14 cellular contexts compared by ENCODE assay signal in genomic region chr20:5480824-5481600, GRCh38.
A peak's percentile ranks its signal among the peaks of the same experiment; 100 is the strongest.
DNase-seq lines count a peak whose midpoint lies in the region; ATAC-seq and TF ChIP-seq lines count a peak whose summit lies in the region.
"Had no signal": no experiment of that assay in that cellular context is flagged by ENCODE, and none has a peak within 500 bp of the region (broad histone marks: within the 10 kb centered on the region; RNA-seq: fewer than 3 reads in every experiment).

No MANE protein-coding gene starts in this region.

- H3K4me1 ChIP-seq in endodermal cell (ENCODE audit: control insufficient read depth, insufficient read depth, low read length) = no peaks in the 10 kb centered on the region
- H3K4me1 ChIP-seq in osteoblast (ENCODE audit: insufficient read depth, low read length) = no peaks in the 10 kb centered on the region
- H3K4me1 ChIP-seq: BLaER1 treated with 17β-estradiol and CSF1 and Interleukin-3, amounts not matched to agents 10 nM and 100 nM; left ventricle myocardium inferior had no signal

- H2AFZ ChIP-seq in osteoblast (ENCODE audit: low read length) = no peak overlapping the region

- H3K9me3 ChIP-seq in endodermal cell (ENCODE audit: control insufficient read depth, low read length) = no peaks in the 10 kb centered on the region
- H3K9me3 ChIP-seq in osteoblast (ENCODE audit: low read depth, low read length) = no peaks in the 10 kb centered on the region
- H3K9me3 ChIP-seq: BLaER1 treated with 17β-estradiol and CSF1 and Interleukin-3, amounts not matched to agents 10 nM and 100 nM; left ventricle myocardium inferior had no signal

- H3K36me3 Mint-ChIP-seq in endodermal cell (ENCODE audit: low read depth) = no peaks in the 10 kb centered on the region
- no peaks in the 10 kb centered on the region for H3K36me3 Mint-ChIP-seq in activated T-helper 2 cell treated with anti-CD3 and anti-CD28 coated beads, Interferon-gamma antibody, Interleukin-2, Interleukin-4, amounts not matched to agents 10 μg/mL and 5 μg/mL and 100 μg/mL, durations not matched to agents 14 hours and 24 hours and 36 hours (ENCODE audit: low read depth)
- H3K36me3 Mint-ChIP-seq: naive thymus-derived CD8-positive, alpha-beta T cell had no signal

- peaks cover 85% of the 10 kb centered on the region for H3K27me3 ChIP-seq in endodermal cell (ENCODE audit: control insufficient read depth, insufficient read depth, low read length, poor library complexity, severe bottlenecking)
- peaks cover 3% of the 10 kb centered on the region for H3K27me3 ChIP-seq in osteoblast (ENCODE audit: insufficient read depth, low read length)
- H3K27me3 ChIP-seq: BLaER1 treated with 17β-estradiol and CSF1 and Interleukin-3, amounts not matched to agents 10 nM and 100 nM had no signal

- WGBS in endodermal cell (ENCODE audit: insufficient coverage in 1 of 2, insufficient read length in 1 of 2), 2 experiments = 93 to 96% methylated on average over 2 to 6 of the region's 6 CpGs

- H3K27ac ChIP-seq in endodermal cell (ENCODE audit: low read depth, low read length) = no peak overlapping the region
- H3K27ac ChIP-seq in osteoblast (ENCODE audit: low read depth, low read length) = no peak overlapping the region
- H3K27ac ChIP-seq: BLaER1 treated with 17β-estradiol and CSF1 and Interleukin-3, amounts not matched to agents 10 nM and 100 nM; left ventricle myocardium inferior; VCaP had no signal

- TF ChIP-seq CTCF in endodermal cell (conservative IDR thresholded peaks at IDR 0.05) (no peak), osteoblast (IDR thresholded peaks at IDR 0.05; ENCODE audit: extremely low read depth, low read depth, low read length) (no peak)

- H3K4me3 ChIP-seq in endodermal cell (ENCODE audit: low read length) (no peak overlapping the region), osteoblast (ENCODE audit: insufficient read depth, low read length) (no peak overlapping the region)
- H3K4me3 ChIP-seq: BLaER1 treated with 17β-estradiol and CSF1 and Interleukin-3, amounts not matched to agents 10 nM and 100 nM; left ventricle myocardium inferior had no signal

- H3K36me3 ChIP-seq in endodermal cell (ENCODE audit: control insufficient read depth, insufficient read depth, low read length) (no peaks in the 10 kb centered on the region), osteoblast (ENCODE audit: insufficient read depth, low read length) (no peaks in the 10 kb centered on the region)
- H3K36me3 ChIP-seq: BLaER1 treated with 17β-estradiol and CSF1 and Interleukin-3, amounts not matched to agents 10 nM and 100 nM; left ventricle myocardium inferior had no signal

- H4K20me1 ChIP-seq in osteoblast (ENCODE audit: insufficient read depth, low read length) = no peaks in the 10 kb centered on the region
- H4K20me1 ChIP-seq: BLaER1 treated with 17β-estradiol and CSF1 and Interleukin-3, amounts not matched to agents 10 nM and 100 nM had no signal

- peaks cover 82% of the 10 kb centered on the region for H3K27me3 Mint-ChIP-seq in endodermal cell (ENCODE audit: insufficient read depth)
- no peaks in the 10 kb centered on the region for H3K27me3 Mint-ChIP-seq in activated T-helper 2 cell treated with anti-CD3 and anti-CD28 coated beads, Interferon-gamma antibody, Interleukin-2, Interleukin-4, amounts not matched to agents 10 μg/mL and 5 μg/mL and 100 μg/mL, durations not matched to agents 14 hours and 24 hours and 36 hours (ENCODE audit: low read depth)

- H3K9ac ChIP-seq in endodermal cell (ENCODE audit: extremely low read depth, low read length, poor library complexity, severe bottlenecking) = no peak overlapping the region
- H3K9ac ChIP-seq: BLaER1 treated with 17β-estradiol and CSF1 and Interleukin-3, amounts not matched to agents 10 nM and 100 nM had no signal

- peaks cover 12% of the 10 kb centered on the region for H3K4me1 Mint-ChIP-seq in endodermal cell
- H3K4me1 Mint-ChIP-seq in activated T-helper 2 cell treated with anti-CD3 and anti-CD28 coated beads, Interferon-gamma antibody, Interleukin-2, Interleukin-4, amounts not matched to agents 10 μg/mL and 5 μg/mL and 100 μg/mL, durations not matched to agents 14 hours and 24 hours and 36 hours (ENCODE audit: low read depth) = peaks cover 1% of the 10 kb centered on the region

- DNase-seq in DMS79 treated with DMSO at 0.1 percent for 48 hours (lab: John Stamatoyannopoulos, UW) (peak; percentile 92), NCI-H2196 treated with DMSO at 0.1 percent for 48 hours (lab: John Stamatoyannopoulos, UW; ENCODE audit: unreplicated experiment) (peak; percentile 88), endodermal cell (peak; percentile 29), osteoblast (ENCODE audit: insufficient read length, low spot score, missing footprints) (no peak), left lobe of liver (ENCODE audit: low spot score) (no peak), G401 (ENCODE audit: low spot score) (no peak)
- no peak for DNase-seq in activated T-helper 2 cell treated with anti-CD3 and anti-CD28 coated beads, Interferon-gamma antibody, Interleukin-2, Interleukin-4, amounts not matched to agents 10 μg/mL and 5 μg/mL and 100 μg/mL, durations not matched to agents 14 hours and 24 hours and 36 hours (ENCODE audit: low spot score)
- DNase-seq: activated gamma-delta T cell treated with Interleukin-2 at 50 U/mL for 16 hours; left ventricle myocardium inferior; naive thymus-derived CD8-positive, alpha-beta T cell; stimulated activated CD8-positive, alpha-beta memory T cell treated with anti-CD3 and anti-CD28 coated beads, Interleukin-4, amount 100 ng/mL, for 48 hours had no signal

- H3K9me3 Mint-ChIP-seq in endodermal cell = no peaks in the 10 kb centered on the region
- no peaks in the 10 kb centered on the region for H3K9me3 Mint-ChIP-seq in activated T-helper 2 cell treated with anti-CD3 and anti-CD28 coated beads, Interferon-gamma antibody, Interleukin-2, Interleukin-4, amounts not matched to agents 10 μg/mL and 5 μg/mL and 100 μg/mL, durations not matched to agents 14 hours and 24 hours and 36 hours
- H3K9me3 Mint-ChIP-seq: naive thymus-derived CD8-positive, alpha-beta T cell had no signal

- no peaks in the 10 kb centered on the region for H3K79me2 ChIP-seq in osteoblast (ENCODE audit: insufficient read depth, low read length)

- H3K4me2 ChIP-seq in osteoblast (ENCODE audit: insufficient read depth, low read length) = no peak overlapping the region
- H3K4me2 ChIP-seq: BLaER1 treated with 17β-estradiol and CSF1 and Interleukin-3, amounts not matched to agents 10 nM and 100 nM had no signal

- H3K4me3 Mint-ChIP-seq in endodermal cell = no peak overlapping the region
- no peak overlapping the region for H3K4me3 Mint-ChIP-seq in activated T-helper 2 cell treated with anti-CD3 and anti-CD28 coated beads, Interferon-gamma antibody, Interleukin-2, Interleukin-4, amounts not matched to agents 10 μg/mL and 5 μg/mL and 100 μg/mL, durations not matched to agents 14 hours and 24 hours and 36 hours (ENCODE audit: low read depth)
- H3K4me3 Mint-ChIP-seq: naive thymus-derived CD8-positive, alpha-beta T cell had no signal

- peak; percentile 59 for ATAC-seq in HG03378 (IDR thresholded peaks at IDR 0.05; ENCODE audit: unreplicated experiment)
- ATAC-seq in left lobe of liver = no peak
- ATAC-seq: naive thymus-derived CD8-positive, alpha-beta T cell had no signal

- in situ Hi-C loops in G401 (cut with HindIII; ENCODE audit: low sequenced_read_pairs) = no loop called here

- intact Hi-C loops in activated T-helper 2 cell treated with anti-CD3 and anti-CD28 coated beads, Interferon-gamma antibody, Interleukin-2, Interleukin-4, amounts not matched to agents 10 μg/mL and 5 μg/mL and 100 μg/mL, durations not matched to agents 14 hours and 24 hours and 36 hours (cut with micrococcal nuclease) = no loop called here

- H3K27ac Mint-ChIP-seq in endodermal cell = no peak overlapping the region
- H3K27ac Mint-ChIP-seq in activated T-helper 2 cell treated with anti-CD3 and anti-CD28 coated beads, Interferon-gamma antibody, Interleukin-2, Interleukin-4, amounts not matched to agents 10 μg/mL and 5 μg/mL and 100 μg/mL, durations not matched to agents 14 hours and 24 hours and 36 hours = no peak overlapping the region
- H3K27ac Mint-ChIP-seq: naive thymus-derived CD8-positive, alpha-beta T cell had no signal

Comparison
In these comparisons a context has a peak if more than half of its experiments do, and no peak if none do; other contexts are left out.
1. DNase-seq: peak in DMS79 treated with DMSO at 0.1 percent for 48 hours (single experiment), NCI-H2196 treated with DMSO at 0.1 percent for 48 hours (single experiment) and endodermal cell (single experiment); none in osteoblast (single experiment), activated T-helper 2 cell treated with anti-CD3 and anti-CD28 coated beads, Interferon-gamma antibody, Interleukin-2, Interleukin-4, amounts not matched to agents 10 μg/mL and 5 μg/mL and 100 μg/mL, durations not matched to agents 14 hours and 24 hours and 36 hours (single experiment), left lobe of liver (single experiment) and G401 (single experiment).